In the genomic region with DNA sequence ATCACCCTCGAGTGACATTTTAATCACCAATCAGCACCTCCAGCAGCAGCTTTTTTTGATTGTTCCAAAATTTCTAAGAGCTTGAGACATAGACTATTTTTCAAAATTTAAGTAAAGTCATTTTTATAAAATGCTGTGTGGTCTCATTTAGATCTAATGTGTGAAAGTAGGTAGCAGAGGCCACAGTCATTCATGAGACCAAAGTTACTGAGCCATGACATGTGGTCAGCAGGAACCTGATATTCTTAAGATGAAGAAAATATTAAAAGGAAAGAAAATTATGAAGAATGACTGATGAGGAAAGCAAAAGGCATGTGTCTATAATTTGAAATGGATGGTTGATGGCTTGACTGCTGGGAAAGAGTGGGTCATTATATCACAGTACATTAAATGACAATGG, we compare ENCODE assay signal across 18 cellular contexts. TPM values are rescaled to one million over a fixed set of nuclear protein-coding genes. Genes with fewer than 3 reads are reported as not detected.
A peak's percentile ranks its signal among the peaks of the same experiment; 100 is the strongest.
DNase-seq lines count a peak whose midpoint lies in the region; ATAC-seq and TF ChIP-seq lines count a peak whose summit lies in the region.
"Had no signal": no experiment of that assay in that cellular context is flagged by ENCODE, and none has a peak within 500 bp of the region (broad histone marks: within the 10 kb centered on the region; RNA-seq: fewer than 3 reads in every experiment).

No MANE protein-coding gene starts in this region.

- ATAC-seq in GM18861 (IDR thresholded peaks at IDR 0.05; ENCODE audit: unreplicated experiment): peak; percentile 62
- no peak for ATAC-seq in GM19397 (IDR thresholded peaks at IDR 0.05; ENCODE audit: unreplicated experiment)
- ATAC-seq: Right ventricle myocardium inferior had no signal

- CTCF ChIA-PET in A673 (lab: Charles Lee): no interaction called here

- WGBS in hepatocyte (ENCODE audit: low lambda C conversion rate, missing lambda C conversion rate): 61% methylated on average over 1 of the region's 1 CpG

- H3K4me1 ChIP-seq in A673 (ENCODE audit: insufficient read depth, low read length, poor library complexity, severe bottlenecking): peaks cover 23% of the 10 kb centered on the region
- peaks cover 41% of the 10 kb centered on the region for H3K4me1 ChIP-seq in hepatocyte (ENCODE audit: insufficient read depth)
- no peaks in the 10 kb centered on the region for H3K4me1 ChIP-seq in MM.1S (ENCODE audit: low read length)

- no peak for TF ChIP-seq CTCF in A673 (conservative IDR thresholded peaks at IDR 0.05; ENCODE audit: low read depth, low read length)
- TF ChIP-seq CTCF in hepatocyte (IDR thresholded peaks at IDR 0.05; ENCODE audit: poor library complexity): no peak
- no peak for TF ChIP-seq CTCF in MM.1S (IDR thresholded peaks at IDR 0.05; ENCODE audit: low read length)

- H3K27ac ChIP-seq in A673 (ENCODE audit: low read depth, low read length, poor library complexity, severe bottlenecking): no peak overlapping the region
- no peak overlapping the region for H3K27ac ChIP-seq in hepatocyte
- H3K27ac ChIP-seq in MM.1S (ENCODE audit: low read length): no peak overlapping the region

- no TSS peak for BruUV-seq in A673 (replicated peaks; lab: Mats Ljungman, UMichigan)

- H3K4me3 ChIP-seq in A673 (ENCODE audit: low read depth, low read length, poor library complexity, severe bottlenecking): no peak overlapping the region
- no peak overlapping the region for H3K4me3 ChIP-seq in hepatocyte
- no peak overlapping the region for H3K4me3 ChIP-seq in MM.1S (ENCODE audit: low read length)

- intact Hi-C loops in A673 (cut with micrococcal nuclease; ENCODE audit: unreplicated experiment): no loop called here

- no peaks in the 10 kb centered on the region for H3F3A ChIP-seq in MM.1S (ENCODE audit: insufficient read depth, low read length)

- H3K9ac ChIP-seq in MM.1S (ENCODE audit: low read length): no peak overlapping the region

- no peaks in the 10 kb centered on the region for H3K36me3 ChIP-seq in A673 (ENCODE audit: insufficient read depth, low read length, poor library complexity, severe bottlenecking)
- no peaks in the 10 kb centered on the region for H3K36me3 ChIP-seq in hepatocyte (replicated peaks; ENCODE audit: insufficient read depth, low read depth)
- H3K36me3 ChIP-seq in MM.1S (replicated peaks; ENCODE audit: insufficient read depth, low read length): no peaks in the 10 kb centered on the region
- H3K36me3 ChIP-seq: BE2C had no signal

- peak; percentile 29 for DNase-seq in A673 (ENCODE audit: low spot score)
- peak in 2 of 3 experiments; percentile 25 to 81 for DNase-seq in NCI-H1417 (lab: John Stamatoyannopoulos, UW)
- no peak for DNase-seq in hepatocyte (ENCODE audit: low spot score)
- no peak for DNase-seq in EL
- DNase-seq in DMS153 treated with DMSO at 0.1 percent for 48 hours (lab: John Stamatoyannopoulos, UW; ENCODE audit: unreplicated experiment): no peak
- DNase-seq in MM.1S: no peak
- DNase-seq: BE2C, DMS 273 treated with DMSO at 0.1 percent for 48 hours, DND-41, H9, HFFc6, Karpas-422, NCI-H187, T-helper 2 cell had no signal

- H3K9me3 ChIP-seq in A673 (ENCODE audit: low read depth, low read length, poor library complexity, severe bottlenecking): no peaks in the 10 kb centered on the region
- H3K9me3 ChIP-seq in hepatocyte (ENCODE audit: low read depth): no peaks in the 10 kb centered on the region
- H3K9me3 ChIP-seq in MM.1S (replicated peaks; ENCODE audit: insufficient read depth, low read length): no peaks in the 10 kb centered on the region
- H3K9me3 ChIP-seq: BE2C had no signal

- H3K27me3 ChIP-seq in A673 (replicated peaks; ENCODE audit: insufficient read depth, low read depth, low read length, poor library complexity) (no peaks in the 10 kb centered on the region), hepatocyte (no peaks in the 10 kb centered on the region), MM.1S (replicated peaks; ENCODE audit: insufficient read depth, low read length) (no peaks in the 10 kb centered on the region)
- H3K27me3 ChIP-seq: BE2C had no signal

- H2AFZ ChIP-seq in hepatocyte (no peak overlapping the region), MM.1S (ENCODE audit: low read length) (no peak overlapping the region)

- H4K20me1 ChIP-seq in hepatocyte (ENCODE audit: insufficient read depth, poor library complexity, severe bottlenecking) (no peaks in the 10 kb centered on the region), MM.1S (ENCODE audit: insufficient read depth, low read length) (no peaks in the 10 kb centered on the region)

- H3K4me2 ChIP-seq in hepatocyte (peak overlapping the region; percentile 18), MM.1S (ENCODE audit: low read depth, low read length) (no peak overlapping the region)

- POLR2A ChIA-PET in A673 (lab: Charles Lee; ENCODE audit: low non-redundant PET): no interaction called here

- H3K79me2 ChIP-seq in hepatocyte: peaks cover 98% of the 10 kb centered on the region
- no peaks in the 10 kb centered on the region for H3K79me2 ChIP-seq in MM.1S (ENCODE audit: low read length)

- H3K9me2 ChIP-seq in hepatocyte (replicated peaks; ENCODE audit: insufficient read depth) (no peaks in the 10 kb centered on the region), MM.1S (replicated peaks; ENCODE audit: insufficient read depth, low read length) (no peaks in the 10 kb centered on the region)

RNA-seq across cellular contexts. Expression of a gene that starts 7.2 kb away (rescaled TPM):
- total RNA-seq in A673 (2021) (4.2 and 5.1 TPM in 2 replicates), hepatocyte (27.7 and 36.1 TPM in 2 replicates)
- 9.7 and 12.0 TPM in 2 replicates for polyA plus RNA-seq in hepatocyte
- total RNA-seq: NCI-H460 had no signal

Comparison
In these comparisons a context has a peak if more than half of its experiments do, and no peak if none do; other contexts are left out.
1. DNase-seq: peak in A673 (single experiment) and NCI-H1417 (2 of 3); none in hepatocyte (single experiment), EL (single experiment), DMS153 treated with DMSO at 0.1 percent for 48 hours (single experiment) and MM.1S (single experiment).